In the genomic region with DNA sequence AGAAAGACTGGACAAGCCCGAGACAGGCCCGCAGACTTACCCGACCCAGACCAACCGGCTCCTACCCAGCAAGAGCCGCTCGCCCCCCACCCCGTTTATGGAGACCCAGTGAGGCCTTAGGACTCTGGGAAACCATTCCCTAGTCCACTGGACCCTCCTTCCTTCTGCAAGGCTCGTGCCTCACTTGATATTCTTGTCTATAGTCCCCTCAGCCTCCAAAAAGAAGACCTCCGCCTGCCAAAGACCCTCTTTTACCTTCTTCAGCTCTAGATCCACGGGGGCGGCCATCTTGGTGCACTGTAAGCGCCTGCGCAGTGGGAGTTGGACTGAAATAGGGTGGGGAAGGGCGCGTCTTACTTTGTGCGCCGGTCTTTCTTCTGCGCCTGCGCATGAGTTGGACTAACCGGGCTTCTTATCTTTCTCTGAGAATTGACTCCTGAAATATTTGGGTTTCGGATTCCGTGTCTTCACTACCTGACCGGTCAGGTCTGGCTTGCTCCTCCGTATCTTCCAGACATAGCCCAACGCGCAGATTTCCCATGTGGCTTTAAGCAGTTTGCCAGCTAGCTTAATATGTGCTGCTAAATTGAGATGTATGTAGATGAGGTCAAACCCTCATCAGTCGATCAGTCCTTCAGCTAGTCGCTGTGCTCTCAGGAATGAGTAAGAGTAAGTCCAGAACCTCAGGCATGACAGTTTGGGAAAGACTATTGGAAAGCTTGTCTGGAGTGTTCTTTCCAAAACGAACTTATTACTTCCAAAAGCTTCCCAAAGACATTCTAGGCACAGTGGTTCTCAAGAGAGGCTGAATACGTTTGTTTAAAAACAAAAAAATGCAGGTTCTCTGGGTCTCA, we compare ENCODE assay signal across 8 cellular contexts. TPM values are rescaled to one million over a fixed set of nuclear protein-coding genes. Genes with fewer than 3 reads are reported as not detected.
A peak's percentile ranks its signal among the peaks of the same experiment; 100 is the strongest.
DNase-seq lines count a peak whose midpoint lies in the region; ATAC-seq and TF ChIP-seq lines count a peak whose summit lies in the region.

A gene with protein sequence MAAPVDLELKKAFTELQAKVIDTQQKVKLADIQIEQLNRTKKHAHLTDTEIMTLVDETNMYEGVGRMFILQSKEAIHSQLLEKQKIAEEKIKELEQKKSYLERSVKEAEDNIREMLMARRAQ (minus strand): TSS at position 316 of the 854 bp plus-strand sequence. CDS start 28 bp downstream, at position 288.

- H3K4me2 ChIP-seq in KMS-11, result peak within 1 kb of the TSS; percentile 97

- peak; percentile 92 for ATAC-seq in GM21717 (IDR thresholded peaks at IDR 0.05; ENCODE audit: unreplicated experiment)

- H3K4me3 ChIP-seq in KMS-11 (IDR thresholded peaks at IDR 0.05; ENCODE audit: insufficient read depth, low read depth, low read length) (no peak within 1 kb of the TSS), Peyer's patch (peak within 1 kb of the TSS; percentile 68 to 80 (median 70)), esophagus muscularis mucosa (peak within 1 kb of the TSS; percentile 64 to 83 (median 78)), muscle layer of duodenum (ENCODE audit: low read depth in 1 of 2, low read length in 2 of 2) (peak within 1 kb of the TSS; percentile 90 to 92)

- H3K9ac ChIP-seq in KMS-11, result peak within 1 kb of the TSS; percentile 82

- H3K27me3 ChIP-seq in KMS-11 (ENCODE audit: insufficient read depth, low read depth) (no peaks in the 10 kb centered on the region), Peyer's patch (no peaks in the 10 kb centered on the region), esophagus muscularis mucosa (no peaks in the 10 kb centered on the region), muscle layer of duodenum (ENCODE audit: low read depth, low read length) (no peaks in the 10 kb centered on the region)

- whole genome bisulfite sequencing in esophagus muscularis mucosa, result under 1% methylated on average over 30 of the region's 30 CpGs

- peak; percentile 22 to 63 for TF ChIP-seq POLR2A in Peyer's patch (IDR thresholded peaks at IDR 0.05)
- peak; percentile 23 for TF ChIP-seq POLR2A in esophagus muscularis mucosa (IDR thresholded peaks at IDR 0.05; ENCODE audit: low read depth)

- DNase-seq in DMS153 treated with DMSO at 0.1 percent for 48 hours (lab: John Stamatoyannopoulos, UW; ENCODE audit: unreplicated experiment), result peak; percentile 55
- peak; percentile 88 to 97 (median 92) for DNase-seq in Peyer's patch
- peak; percentile 92 to 93 for DNase-seq in activated T-cell treated with anti-CD3 and anti-CD28 coated beads, Interleukin-2, amount 50 U/mL, for 48 hours
- peak; percentile 98 for DNase-seq in esophagus muscularis mucosa (ENCODE audit: extremely low spot score)
- DNase-seq in stimulated activated CD8-positive, alpha-beta memory T cell treated with anti-CD3 and anti-CD28 coated beads, Interleukin-7, amount 100 ng/mL, for 4 hours (ENCODE audit: low read depth in 2 of 2), result peak; percentile 87 to 90

- peak within 1 kb of the TSS; percentile 39 for H3K27ac ChIP-seq in KMS-11
- H3K27ac ChIP-seq in Peyer's patch, result peak within 1 kb of the TSS; percentile 76 to 80 (median 76)
- H3K27ac ChIP-seq in esophagus muscularis mucosa (replicated peaks in 1 of 4), result peak within 1 kb of the TSS; percentile 82 to 87 (median 85)
- peak within 1 kb of the TSS; percentile 94 for H3K27ac ChIP-seq in muscle layer of duodenum (ENCODE audit: low read length)

- no peak for TF ChIP-seq CTCF in KMS-11 (conservative IDR thresholded peaks at IDR 0.05; ENCODE audit: low read depth, low read length)
- TF ChIP-seq CTCF in Peyer's patch (IDR thresholded peaks at IDR 0.05), result no peak
- TF ChIP-seq CTCF in esophagus muscularis mucosa (IDR thresholded peaks at IDR 0.05), result no peak

- peaks cover 19% of the 10 kb centered on the region for H3K4me1 ChIP-seq in KMS-11 (ENCODE audit: low read depth, poor library complexity, severe bottlenecking)
- peaks cover 0 to 25% (median 0%) of the 10 kb centered on the region in 4 donors for H3K4me1 ChIP-seq in Peyer's patch
- peaks cover 33 to 50% (median 43%) of the 10 kb centered on the region in 4 donors for H3K4me1 ChIP-seq in esophagus muscularis mucosa
- peaks cover 20 to 21% of the 10 kb centered on the region in 2 donors for H3K4me1 ChIP-seq in muscle layer of duodenum (ENCODE audit: control insufficient read depth in 1 of 2, insufficient read depth in 2 of 2, low read length in 2 of 2)

- peak within 1 kb of the TSS; percentile 91 for H2AFZ ChIP-seq in KMS-11 (ENCODE audit: low read depth)

- no peak for TF ChIP-seq EP300 in esophagus muscularis mucosa (IDR thresholded peaks at IDR 0.05)

- H3K9me3 ChIP-seq in Peyer's patch (no peaks in the 10 kb centered on the region), esophagus muscularis mucosa (no peaks in the 10 kb centered on the region), muscle layer of duodenum (ENCODE audit: control insufficient read depth in 1 of 2, low read length in 2 of 2) (no peaks in the 10 kb centered on the region)

- H4K20me1 ChIP-seq in KMS-11 (ENCODE audit: insufficient read depth), result no peaks in the 10 kb centered on the region

- H3K36me3 ChIP-seq in KMS-11 (ENCODE audit: insufficient read depth), result no peaks in the 10 kb centered on the region
- H3K36me3 ChIP-seq in Peyer's patch, result peaks cover 0 to 22% (median 0%) of the 10 kb centered on the region in 3 donors
- peaks cover 0 to 16% (median 12%) of the 10 kb centered on the region in 4 donors for H3K36me3 ChIP-seq in esophagus muscularis mucosa
- peaks cover 0 to 7% of the 10 kb centered on the region in 2 donors for H3K36me3 ChIP-seq in muscle layer of duodenum (ENCODE audit: control insufficient read depth in 1 of 2, insufficient read depth in 2 of 2, low read length in 2 of 2)

- peaks cover 24% of the 10 kb centered on the region for H3K79me2 ChIP-seq in KMS-11 (ENCODE audit: insufficient read depth, low read depth)

- intact Hi-C loops in esophagus muscularis mucosa (cut with DNase I), result loop anchor here (5.0 kb wide), 1 partner anchor 44 kb away; a partner anchor contains a TSS

RNA-seq across cellular contexts. Expression of the gene that starts here (rescaled TPM):
- total RNA-seq in Peyer's patch (100 to 1,000 TPM in 2 of 4 donors, 10 to 100 TPM in 2; 90.6 to 142 (median 109) TPM), esophagus muscularis mucosa (100 to 1,000 TPM in 2 of 4 donors, 10 to 100 TPM in 2; 84.8 to 126 (median 101) TPM)

Comparison
In these comparisons a context has a peak if more than half of its experiments do, and no peak if none do; other contexts are left out.
1. H3K27ac ChIP-seq: peak in every context shown above with its lines; median percentile 94 in muscle layer of duodenum; 85 in esophagus muscularis mucosa; 76 in Peyer's patch; 39 in KMS-11.